In genomic region chr2:74482801-74483674, GRCh38 we compare ENCODE assay signal across 1 cellular context.
TF ChIP-seq lines count a peak whose summit lies in the region.

Gene CCDC142, minus strand, starts transcription at chr2:74482998. Its CDS starts 161 bp downstream, at chr2:74482837.
Gene TTC31, plus strand, starts transcription at chr2:74483081. Its CDS starts 15 bp downstream, at chr2:74483096.

TF ChIP-seq in HepG2, 621 proteins besides CTCF, POLR2A, EP300 and RAD21 (continued from another document and continues in another):
- TF ChIP-seq, protein P1, sequence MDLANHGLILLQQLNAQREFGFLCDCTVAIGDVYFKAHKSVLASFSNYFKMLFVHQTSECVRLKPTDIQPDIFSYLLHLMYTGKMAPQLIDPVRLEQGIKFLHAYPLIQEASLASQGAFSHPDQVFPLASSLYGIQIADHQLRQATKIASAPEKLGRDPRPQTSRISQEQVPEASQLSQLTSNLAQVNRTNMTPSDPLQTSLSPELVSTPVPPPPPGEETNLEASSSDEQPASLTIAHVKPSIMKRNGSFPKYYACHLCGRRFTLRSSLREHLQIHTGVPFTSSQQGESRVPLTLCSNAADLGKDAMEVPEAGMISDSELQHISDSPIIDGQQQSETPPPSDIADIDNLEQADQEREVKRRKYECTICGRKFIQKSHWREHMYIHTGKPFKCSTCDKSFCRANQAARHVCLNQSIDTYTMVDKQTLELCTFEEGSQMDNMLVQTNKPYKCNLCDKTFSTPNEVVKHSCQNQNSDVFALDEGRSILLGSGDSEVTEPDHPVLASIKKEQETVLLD (CRISPR knock-in tag; IDR thresholded peaks at IDR 0.05; ENCODE audit: low read depth) = peak; percentile 81
- TF ChIP-seq CENPT (CRISPR knock-in tag; IDR thresholded peaks at IDR 0.05; ENCODE audit: low read depth) (no peak; the same call in 1 of the 2 replicates), ZNF460 (CRISPR knock-in tag; IDR thresholded peaks at IDR 0.05; ENCODE audit: borderline replicate concordance) (peak; percentile 58; the same call in 1 of the 2 replicates), CREB1 (IDR thresholded peaks at IDR 0.05) (no peak), CREB1 (CRISPR knock-in tag; IDR thresholded peaks at IDR 0.05) (peak; percentile 91), PHF21A (CRISPR knock-in tag; IDR thresholded peaks at IDR 0.05) (peak; percentile 95), BRF2 (CRISPR knock-in tag; IDR thresholded peaks at IDR 0.05) (0 out of 2 replicates have a peak, but pooled peaks have one; percentile 21), ZNF749 (CRISPR knock-in tag; IDR thresholded peaks at IDR 0.05; ENCODE audit: borderline replicate concordance) (no peak; the same call in none of the 2 replicates), ZNF430 (CRISPR knock-in tag; IDR thresholded peaks at IDR 0.05) (peak; percentile 92), SP1 (IDR thresholded peaks at IDR 0.05) (no peak), SP1 (CRISPR knock-in tag; IDR thresholded peaks at IDR 0.05) (peak; percentile 54), MZF1 (CRISPR knock-in tag; IDR thresholded peaks at IDR 0.05; ENCODE audit: borderline replicate concordance) (no peak), AGO2 (optimal IDR thresholded peaks at IDR 0.05; ENCODE audit: low read depth, low read length) (peak; percentile 50), CBX5 (CRISPR knock-in tag; IDR thresholded peaks at IDR 0.05; ENCODE audit: borderline replicate concordance) (peak; percentile 76; the same call in 1 of the 2 replicates), SP4 (CRISPR knock-in tag; IDR thresholded peaks at IDR 0.05) (peak; percentile 77), ZSCAN5A (CRISPR knock-in tag; IDR thresholded peaks at IDR 0.05; ENCODE audit: borderline replicate concordance) (peak; percentile 61), ZNF75D (CRISPR knock-in tag; IDR thresholded peaks at IDR 0.05; ENCODE audit: borderline replicate concordance) (no peak), ZNF543 (CRISPR knock-in tag; IDR thresholded peaks at IDR 0.05) (0 out of 2 replicates have a peak, but pooled peaks have one; percentile 85), NONO (IDR thresholded peaks at IDR 0.05) (no peak), NONO (CRISPR knock-in tag; conservative IDR thresholded peaks at IDR 0.05) (peak; percentile 93), PAWR (CRISPR knock-in tag; IDR thresholded peaks at IDR 0.05; ENCODE audit: borderline replicate concordance) (no peak), TAF1 (CRISPR knock-in tag; IDR thresholded peaks at IDR 0.05) (peak; percentile 90), SRY (CRISPR knock-in tag; IDR thresholded peaks at IDR 0.05) (peak; percentile 65; the same call in 1 of the 2 replicates), HMGA1 (CRISPR knock-in tag; conservative IDR thresholded peaks at IDR 0.05) (no peak), HMGXB4 (CRISPR knock-in tag; IDR thresholded peaks at IDR 0.05; ENCODE audit: borderline replicate concordance in 1 of 2, low read depth in 1 of 2) (peak; percentile 95), ZBTB8A (CRISPR knock-in tag; IDR thresholded peaks at IDR 0.05; ENCODE audit: borderline replicate concordance, low read depth) (0 out of 2 replicates have a peak, but pooled peaks have one; percentile 80), KDM3A (CRISPR knock-in tag; IDR thresholded peaks at IDR 0.05; ENCODE audit: low read depth) (peak; percentile 72), ATF7 (IDR thresholded peaks at IDR 0.05) (no peak), ATF7 (CRISPR knock-in tag; IDR thresholded peaks at IDR 0.05) (no peak; the same call in none of the 2 replicates), FOXA3 (CRISPR knock-in tag; IDR thresholded peaks at IDR 0.05) (peak; percentile 43), ZNF235 (CRISPR knock-in tag; IDR thresholded peaks at IDR 0.05; ENCODE audit: borderline replicate concordance) (no peak), ISL2 (CRISPR knock-in tag; IDR thresholded peaks at IDR 0.05) (peak; percentile 50; the same call in 1 of the 2 replicates), CREBL2 (CRISPR knock-in tag; IDR thresholded peaks at IDR 0.05; ENCODE audit: borderline replicate concordance) (peak; percentile 44; the same call in 1 of the 2 replicates), ZBED4 (CRISPR knock-in tag; IDR thresholded peaks at IDR 0.05; ENCODE audit: borderline replicate concordance) (peak; percentile 20; the same call in 1 of the 2 replicates), SALL1 (CRISPR knock-in tag; IDR thresholded peaks at IDR 0.05) (peak; percentile 76), ZKSCAN5 (CRISPR knock-in tag; IDR thresholded peaks at IDR 0.05) (no peak), CSRNP1 (CRISPR knock-in tag; IDR thresholded peaks at IDR 0.05) (0 out of 2 replicates have a peak, but pooled peaks have one; percentile 78)
- TF ChIP-seq, protein P2, sequence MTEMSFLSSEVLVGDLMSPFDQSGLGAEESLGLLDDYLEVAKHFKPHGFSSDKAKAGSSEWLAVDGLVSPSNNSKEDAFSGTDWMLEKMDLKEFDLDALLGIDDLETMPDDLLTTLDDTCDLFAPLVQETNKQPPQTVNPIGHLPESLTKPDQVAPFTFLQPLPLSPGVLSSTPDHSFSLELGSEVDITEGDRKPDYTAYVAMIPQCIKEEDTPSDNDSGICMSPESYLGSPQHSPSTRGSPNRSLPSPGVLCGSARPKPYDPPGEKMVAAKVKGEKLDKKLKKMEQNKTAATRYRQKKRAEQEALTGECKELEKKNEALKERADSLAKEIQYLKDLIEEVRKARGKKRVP (CRISPR knock-in tag; IDR thresholded peaks at IDR 0.05) = peak in 1 of 2 experiments; percentile 84; a peak in 2 of 4 replicates
- TF ChIP-seq, protein P3, sequence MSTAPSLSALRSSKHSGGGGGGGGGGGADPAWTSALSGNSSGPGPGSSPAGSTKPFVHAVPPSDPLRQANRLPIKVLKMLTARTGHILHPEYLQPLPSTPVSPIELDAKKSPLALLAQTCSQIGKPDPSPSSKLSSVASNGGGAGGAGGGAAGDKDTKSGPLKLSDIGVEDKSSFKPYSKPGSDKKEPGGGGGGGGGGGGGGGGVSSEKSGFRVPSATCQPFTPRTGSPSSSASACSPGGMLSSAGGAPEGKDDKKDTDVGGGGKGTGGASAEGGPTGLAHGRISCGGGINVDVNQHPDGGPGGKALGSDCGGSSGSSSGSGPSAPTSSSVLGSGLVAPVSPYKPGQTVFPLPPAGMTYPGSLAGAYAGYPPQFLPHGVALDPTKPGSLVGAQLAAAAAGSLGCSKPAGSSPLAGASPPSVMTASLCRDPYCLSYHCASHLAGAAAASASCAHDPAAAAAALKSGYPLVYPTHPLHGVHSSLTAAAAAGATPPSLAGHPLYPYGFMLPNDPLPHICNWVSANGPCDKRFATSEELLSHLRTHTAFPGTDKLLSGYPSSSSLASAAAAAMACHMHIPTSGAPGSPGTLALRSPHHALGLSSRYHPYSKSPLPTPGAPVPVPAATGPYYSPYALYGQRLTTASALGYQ (CRISPR knock-in tag; IDR thresholded peaks at IDR 0.05) = peak; percentile 82; the same call in 1 of the 2 replicates
- TF ChIP-seq, protein P4, sequence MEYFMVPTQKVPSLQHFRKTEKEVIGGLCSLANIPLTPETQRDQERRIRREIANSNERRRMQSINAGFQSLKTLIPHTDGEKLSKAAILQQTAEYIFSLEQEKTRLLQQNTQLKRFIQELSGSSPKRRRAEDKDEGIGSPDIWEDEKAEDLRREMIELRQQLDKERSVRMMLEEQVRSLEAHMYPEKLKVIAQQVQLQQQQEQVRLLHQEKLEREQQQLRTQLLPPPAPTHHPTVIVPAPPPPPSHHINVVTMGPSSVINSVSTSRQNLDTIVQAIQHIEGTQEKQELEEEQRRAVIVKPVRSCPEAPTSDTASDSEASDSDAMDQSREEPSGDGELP (IDR thresholded peaks at IDR 0.05; ENCODE audit: borderline replicate concordance, low read depth) = 0 out of 2 replicates have a peak, but pooled peaks have one; percentile 15
- TF ChIP-seq, protein P5, sequence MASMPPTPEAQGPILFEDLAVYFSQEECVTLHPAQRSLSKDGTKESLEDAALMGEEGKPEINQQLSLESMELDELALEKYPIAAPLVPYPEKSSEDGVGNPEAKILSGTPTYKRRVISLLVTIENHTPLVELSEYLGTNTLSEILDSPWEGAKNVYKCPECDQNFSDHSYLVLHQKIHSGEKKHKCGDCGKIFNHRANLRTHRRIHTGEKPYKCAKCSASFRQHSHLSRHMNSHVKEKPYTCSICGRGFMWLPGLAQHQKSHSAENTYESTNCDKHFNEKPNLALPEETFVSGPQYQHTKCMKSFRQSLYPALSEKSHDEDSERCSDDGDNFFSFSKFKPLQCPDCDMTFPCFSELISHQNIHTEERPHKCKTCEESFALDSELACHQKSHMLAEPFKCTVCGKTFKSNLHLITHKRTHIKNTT (CRISPR knock-in tag; IDR thresholded peaks at IDR 0.05) = no peak
- TF ChIP-seq, protein P6, sequence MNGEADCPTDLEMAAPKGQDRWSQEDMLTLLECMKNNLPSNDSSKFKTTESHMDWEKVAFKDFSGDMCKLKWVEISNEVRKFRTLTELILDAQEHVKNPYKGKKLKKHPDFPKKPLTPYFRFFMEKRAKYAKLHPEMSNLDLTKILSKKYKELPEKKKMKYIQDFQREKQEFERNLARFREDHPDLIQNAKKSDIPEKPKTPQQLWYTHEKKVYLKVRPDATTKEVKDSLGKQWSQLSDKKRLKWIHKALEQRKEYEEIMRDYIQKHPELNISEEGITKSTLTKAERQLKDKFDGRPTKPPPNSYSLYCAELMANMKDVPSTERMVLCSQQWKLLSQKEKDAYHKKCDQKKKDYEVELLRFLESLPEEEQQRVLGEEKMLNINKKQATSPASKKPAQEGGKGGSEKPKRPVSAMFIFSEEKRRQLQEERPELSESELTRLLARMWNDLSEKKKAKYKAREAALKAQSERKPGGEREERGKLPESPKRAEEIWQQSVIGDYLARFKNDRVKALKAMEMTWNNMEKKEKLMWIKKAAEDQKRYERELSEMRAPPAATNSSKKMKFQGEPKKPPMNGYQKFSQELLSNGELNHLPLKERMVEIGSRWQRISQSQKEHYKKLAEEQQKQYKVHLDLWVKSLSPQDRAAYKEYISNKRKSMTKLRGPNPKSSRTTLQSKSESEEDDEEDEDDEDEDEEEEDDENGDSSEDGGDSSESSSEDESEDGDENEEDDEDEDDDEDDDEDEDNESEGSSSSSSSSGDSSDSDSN (CRISPR knock-in tag; IDR thresholded peaks at IDR 0.05) = peak; percentile 92
